ENCODE assay signal across 9 cellular contexts in the genomic region with DNA sequence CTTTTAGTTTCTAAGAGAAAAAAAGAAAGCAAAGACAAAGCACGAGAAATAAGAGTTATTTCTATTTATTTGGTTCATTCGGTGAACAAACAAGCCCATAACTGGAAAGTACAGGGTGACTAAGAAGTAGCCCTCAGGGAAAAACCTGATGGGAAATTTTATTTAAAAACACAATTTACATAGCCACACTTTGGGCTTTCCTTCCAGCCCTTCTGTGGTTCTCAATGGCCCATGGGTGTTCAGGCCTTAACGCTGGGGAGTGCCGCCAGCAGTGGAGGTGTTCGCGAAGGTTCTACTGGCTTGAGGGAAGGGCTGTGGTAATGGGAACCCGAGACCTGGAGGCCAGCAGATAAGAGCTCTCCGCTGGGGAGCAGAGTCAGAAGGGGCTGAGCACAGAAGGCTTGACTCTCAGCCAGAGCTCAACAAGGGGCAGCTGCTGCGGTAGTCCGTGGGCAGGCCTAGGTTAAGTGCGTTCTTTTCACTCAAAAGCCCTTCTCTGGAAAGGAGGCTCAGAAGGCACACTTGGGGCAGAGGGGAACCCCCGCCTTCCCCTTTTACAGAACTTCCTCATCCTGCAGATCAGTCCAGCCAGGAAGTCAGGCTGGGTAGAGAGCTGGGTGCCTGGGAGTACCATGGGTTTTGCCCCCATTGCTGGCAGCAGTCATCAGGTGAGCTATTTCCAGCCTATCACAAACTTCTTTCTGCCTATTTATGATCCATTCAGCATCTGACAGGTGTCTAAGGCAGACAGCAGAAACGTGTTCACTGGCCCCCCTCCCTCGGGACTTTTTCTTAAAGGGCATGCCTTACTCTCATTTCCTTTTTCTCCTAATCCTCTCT. TPM values are rescaled to one million over a fixed set of nuclear protein-coding genes. Genes with fewer than 3 reads are reported as not detected.
DNase-seq lines count a peak whose midpoint lies in the region; ATAC-seq, FAIRE-seq and TF ChIP-seq lines count a peak whose summit lies in the region.
"Had no signal": no experiment of that assay in that cellular context is flagged by ENCODE, and none has a peak within 500 bp of the region (broad histone marks: within the 10 kb centered on the region; RNA-seq: fewer than 3 reads in every experiment).

No MANE protein-coding gene starts in this region.

- WGBS in esophagus squamous epithelium, 2 donors, result 41 to 48% methylated on average over 9 to 12 of the region's 14 CpGs
- 58 to 62% methylated on average over 14 of the region's 14 CpGs for WGBS in tibial nerve, 2 donors

- ATAC-seq in GM21526 (IDR thresholded peaks at IDR 0.05; ENCODE audit: low FRiP score, unreplicated experiment), result peak; percentile 64

- no peaks in the 10 kb centered on the region for H3K4me1 Mint-ChIP-seq in endothelial cell (ENCODE audit: unreplicated experiment)

- H3K9me3 ChIP-seq in neutrophil (no peaks in the 10 kb centered on the region), esophagus squamous epithelium (peaks cover 0 to 14% (median 9%) of the 10 kb centered on the region in 3 donors), tibial nerve (peaks cover 0 to 7% (median 0%) of the 10 kb centered on the region in 4 donors)

- intact Hi-C loops in esophagus squamous epithelium (cut with DNase I), result no loop called here

- TF ChIP-seq EP300 in tibial nerve (IDR thresholded peaks at IDR 0.05), result peak in 1 of 2 donors; percentile 13

- H3K27ac ChIP-seq in neutrophil, result peak overlapping the region; percentile 63
- H3K27ac ChIP-seq in esophagus squamous epithelium, result peak overlapping the region in 1 of 4 donors; percentile 49
- H3K27ac ChIP-seq in tibial nerve, result peak overlapping the region in 2 of 4 donors; percentile 27 to 32
- H3K27ac ChIP-seq: epithelial cell of prostate had no signal

- H3K4me3 ChIP-seq in neutrophil (ENCODE audit: low read depth in 1 of 2, low read length in 1 of 2), result peak overlapping the region; percentile 18 to 53
- H3K4me3 ChIP-seq in esophagus squamous epithelium, result no peak overlapping the region
- H3K4me3 ChIP-seq in tibial nerve, result no peak overlapping the region

- no peak for FAIRE-seq in GM18507 (lab: Jason Lieb, UNC)

- H3K27me3 ChIP-seq in neutrophil (no peaks in the 10 kb centered on the region), esophagus squamous epithelium (peaks cover 0 to 27% (median 0%) of the 10 kb centered on the region in 4 donors), tibial nerve (no peaks in the 10 kb centered on the region)

- H3K4me1 ChIP-seq in neutrophil (ENCODE audit: control insufficient read depth in 1 of 2, insufficient read depth in 1 of 2, low read depth in 1 of 2, low read length in 1 of 2) (peaks cover 21 to 22% of the 10 kb centered on the region in 2 experiments), esophagus squamous epithelium (peaks cover 0 to 6% (median 0%) of the 10 kb centered on the region in 3 donors), tibial nerve (peaks cover 0 to 4% (median 0%) of the 10 kb centered on the region in 4 donors)

- peak; percentile 39 for DNase-seq in GM18507 (ENCODE audit: extremely low spot score, insufficient read length, low read depth)
- peak; percentile 92 for DNase-seq in KBM-7
- peak; percentile 46 to 57 for DNase-seq in activated CD4-positive, alpha-beta T cell treated with anti-CD3 and anti-CD28 coated beads, Interleukin-2, amount 50 U/mL, for 48 hours
- DNase-seq in esophagus squamous epithelium (lab: John Stamatoyannopoulos, UW), result no peak
- no peak for DNase-seq in endothelial cell (ENCODE audit: low spot score)
- no peak for DNase-seq in tibial nerve (ENCODE audit: low spot score in 2 of 2)

- TF ChIP-seq CTCF in neutrophil (IDR thresholded peaks at IDR 0.05), result no peak
- no peak for TF ChIP-seq CTCF in esophagus squamous epithelium (IDR thresholded peaks at IDR 0.05)
- TF ChIP-seq CTCF in endothelial cell (IDR thresholded peaks at IDR 0.05; ENCODE audit: unreplicated experiment), result no peak
- TF ChIP-seq CTCF in tibial nerve (IDR thresholded peaks at IDR 0.05), result no peak

- no peak overlapping the region for H3K27ac Mint-ChIP-seq in endothelial cell (ENCODE audit: unreplicated experiment)

- H3K36me3 Mint-ChIP-seq in endothelial cell (ENCODE audit: low read depth, unreplicated experiment), result peaks cover 12% of the 10 kb centered on the region

- in situ Hi-C loops in KBM-7 (cut with MboI; ENCODE audit: low pct_unique_long_range_greater_than_20kb, low sequenced_read_pairs), result no loop called here

- TF ChIP-seq POLR2A in esophagus squamous epithelium (IDR thresholded peaks at IDR 0.05) (no peak), tibial nerve (IDR thresholded peaks at IDR 0.05) (no peak)

- H3K4me3 Mint-ChIP-seq in endothelial cell (ENCODE audit: unreplicated experiment), result no peak overlapping the region

- H3K27me3 Mint-ChIP-seq in endothelial cell (ENCODE audit: unreplicated experiment), result peaks cover 3% of the 10 kb centered on the region

- H3K9me3 Mint-ChIP-seq in endothelial cell (ENCODE audit: unreplicated experiment), result peaks cover 8% of the 10 kb centered on the region

- H3K36me3 ChIP-seq in neutrophil (no peaks in the 10 kb centered on the region), esophagus squamous epithelium (no peaks in the 10 kb centered on the region), tibial nerve (no peaks in the 10 kb centered on the region)

RNA-seq across cellular contexts. Expression of a gene that starts 8.8 kb away (rescaled TPM):
- total RNA-seq in esophagus squamous epithelium (1 to 10 TPM in 2 of 4 donors, under 1 TPM in 2; 0.56 to 2.8 (median 1.1) TPM), endothelial cell (ENCODE audit: unreplicated experiment) (4.3 TPM), tibial nerve (1 to 10 TPM; 2.1 to 5.3 (median 3.7) TPM)

Comparison
In these comparisons a context has a peak if more than half of its experiments do, and no peak if none do; other contexts are left out.
1. DNase-seq: peak in GM18507 (single experiment), KBM-7 (single experiment) and activated CD4-positive, alpha-beta T cell treated with anti-CD3 and anti-CD28 coated beads, Interleukin-2, amount 50 U/mL, for 48 hours (2 of 2); none in esophagus squamous epithelium (single experiment), endothelial cell (single experiment) and tibial nerve (0 of 2).
2. H3K4me3 ChIP-seq: peak in neutrophil (2 of 2); none in esophagus squamous epithelium (0 of 4) and tibial nerve (0 of 4).